ENCODE assay signal across 13 cellular contexts in genomic region chr18:63301458-63301857, GRCh38. TPM values are rescaled to one million over a fixed set of nuclear protein-coding genes. Genes with fewer than 3 reads are reported as not detected.
DNase-seq lines count a peak whose midpoint lies in the region; ATAC-seq and TF ChIP-seq lines count a peak whose summit lies in the region.
"Had no signal": no experiment of that assay in that cellular context is flagged by ENCODE, and none has a peak within 500 bp of the region (broad histone marks: within the 10 kb centered on the region; RNA-seq: fewer than 3 reads in every experiment).

No MANE protein-coding gene starts in this region.

- H3K4me3 Mint-ChIP-seq in activated naive CD4-positive, alpha-beta T cell treated with anti-CD3 and anti-CD28 coated beads, Interleukin-2, amount 50 U/mL, for 24 hours: peak overlapping the region; percentile 81
- peak overlapping the region; percentile 40 for H3K4me3 Mint-ChIP-seq in activated T-helper 1 cell treated with anti-CD3 and anti-CD28 coated beads, Interleukin-12 subunit alpha, Interleukin-12 subunit beta, Interleukin-2, Interleukin-4 antibody, amounts not matched to agents 30 ng/mL and 10 ng/mL and 1 ng/mL, durations not matched to agents 14 hours and 24 hours and 36 hours

- H3K27ac ChIP-seq in lower lobe of right lung (no peak overlapping the region), tibial artery (peak overlapping the region; percentile 60 to 65), hepatocyte (no peak overlapping the region)
- H3K27ac ChIP-seq: cardiac muscle cell, GM23248, SK-N-MC had no signal

- no peaks in the 10 kb centered on the region for H3K9me2 ChIP-seq in hepatocyte (replicated peaks; ENCODE audit: insufficient read depth)

- H3K36me3 Mint-ChIP-seq in activated naive CD4-positive, alpha-beta T cell treated with anti-CD3 and anti-CD28 coated beads, Interleukin-2, amount 50 U/mL, for 24 hours: peaks cover 34% of the 10 kb centered on the region
- H3K36me3 Mint-ChIP-seq in activated T-helper 1 cell treated with anti-CD3 and anti-CD28 coated beads, Interleukin-12 subunit alpha, Interleukin-12 subunit beta, Interleukin-2, Interleukin-4 antibody, amounts not matched to agents 30 ng/mL and 10 ng/mL and 1 ng/mL, durations not matched to agents 14 hours and 24 hours and 36 hours (ENCODE audit: low read depth): peaks cover 70% of the 10 kb centered on the region

- no peak overlapping the region for H3K4me2 ChIP-seq in hepatocyte

- no peaks in the 10 kb centered on the region for H3K9me3 Mint-ChIP-seq in activated naive CD4-positive, alpha-beta T cell treated with anti-CD3 and anti-CD28 coated beads, Interleukin-2, amount 50 U/mL, for 24 hours
- no peaks in the 10 kb centered on the region for H3K9me3 Mint-ChIP-seq in activated T-helper 1 cell treated with anti-CD3 and anti-CD28 coated beads, Interleukin-12 subunit alpha, Interleukin-12 subunit beta, Interleukin-2, Interleukin-4 antibody, amounts not matched to agents 30 ng/mL and 10 ng/mL and 1 ng/mL, durations not matched to agents 14 hours and 24 hours and 36 hours

- H3K27me3 ChIP-seq in lower lobe of right lung (ENCODE audit: low read depth): no peaks in the 10 kb centered on the region
- no peaks in the 10 kb centered on the region for H3K27me3 ChIP-seq in tibial artery
- H3K27me3 ChIP-seq in hepatocyte: peaks cover 4% of the 10 kb centered on the region
- H3K27me3 ChIP-seq: cardiac muscle cell had no signal

- peak overlapping the region; percentile 98 for H3K27ac Mint-ChIP-seq in activated naive CD4-positive, alpha-beta T cell treated with anti-CD3 and anti-CD28 coated beads, Interleukin-2, amount 50 U/mL, for 24 hours
- peak overlapping the region; percentile 96 for H3K27ac Mint-ChIP-seq in activated T-helper 1 cell treated with anti-CD3 and anti-CD28 coated beads, Interleukin-12 subunit alpha, Interleukin-12 subunit beta, Interleukin-2, Interleukin-4 antibody, amounts not matched to agents 30 ng/mL and 10 ng/mL and 1 ng/mL, durations not matched to agents 14 hours and 24 hours and 36 hours

- H3K79me2 ChIP-seq in hepatocyte: no peaks in the 10 kb centered on the region

- H3K27me3 Mint-ChIP-seq in activated naive CD4-positive, alpha-beta T cell treated with anti-CD3 and anti-CD28 coated beads, Interleukin-2, amount 50 U/mL, for 24 hours: no peaks in the 10 kb centered on the region
- H3K27me3 Mint-ChIP-seq in activated T-helper 1 cell treated with anti-CD3 and anti-CD28 coated beads, Interleukin-12 subunit alpha, Interleukin-12 subunit beta, Interleukin-2, Interleukin-4 antibody, amounts not matched to agents 30 ng/mL and 10 ng/mL and 1 ng/mL, durations not matched to agents 14 hours and 24 hours and 36 hours (ENCODE audit: insufficient read depth): no peaks in the 10 kb centered on the region

- peaks cover 39% of the 10 kb centered on the region for H3K4me1 ChIP-seq in lower lobe of right lung
- peaks cover 0 to 56% (median 37%) of the 10 kb centered on the region in 4 donors for H3K4me1 ChIP-seq in tibial artery
- H3K4me1 ChIP-seq in hepatocyte (ENCODE audit: insufficient read depth): no peaks in the 10 kb centered on the region

- TF ChIP-seq CTCF in lower lobe of right lung (IDR thresholded peaks at IDR 0.05): no peak
- no peak for TF ChIP-seq CTCF in tibial artery (IDR thresholded peaks at IDR 0.05)
- no peak for TF ChIP-seq CTCF in hepatocyte (IDR thresholded peaks at IDR 0.05; ENCODE audit: poor library complexity)

- WGBS in hepatocyte (ENCODE audit: low lambda C conversion rate, missing lambda C conversion rate): 90% methylated on average over 9 of the region's 9 CpGs

- DNase-seq in activated naive CD4-positive, alpha-beta T cell treated with anti-CD3 and anti-CD28 coated beads, Interleukin-2, amount 50 U/mL, for 16 hours: no peak
- DNase-seq in activated T-helper 1 cell treated with anti-CD3 and anti-CD28 coated beads, Interleukin-12 subunit alpha, Interleukin-12 subunit beta, Interleukin-2, Interleukin-4 antibody, amounts not matched to agents 30 ng/mL and 10 ng/mL and 1 ng/mL, durations not matched to agents 14 hours and 24 hours and 36 hours (ENCODE audit: low spot score): no peak
- DNase-seq in lower lobe of right lung (no peak), tibial artery (peak in 1 of 2 donors; percentile 82), hepatocyte (ENCODE audit: low spot score) (no peak), NCI-H146 treated with DMSO at 0.1 percent for 48 hours (lab: John Stamatoyannopoulos, UW; ENCODE audit: unreplicated experiment) (no peak), NCI-H510A (lab: John Stamatoyannopoulos, UW) (no peak)
- DNase-seq: GDM1, GM23248 had no signal

- H2AFZ ChIP-seq in hepatocyte: no peak overlapping the region
- H2AFZ ChIP-seq: GM23248 had no signal

- H3K36me3 ChIP-seq in lower lobe of right lung (no peaks in the 10 kb centered on the region), tibial artery (no peaks in the 10 kb centered on the region), hepatocyte (replicated peaks; ENCODE audit: insufficient read depth, low read depth) (no peaks in the 10 kb centered on the region)
- H3K36me3 ChIP-seq: cardiac muscle cell had no signal

- intact Hi-C loops in activated T-helper 1 cell treated with anti-CD3 and anti-CD28 coated beads, Interleukin-12 subunit alpha, Interleukin-12 subunit beta, Interleukin-2, Interleukin-4 antibody, amounts not matched to agents 30 ng/mL and 10 ng/mL and 1 ng/mL, durations not matched to agents 14 hours and 24 hours and 36 hours (cut with micrococcal nuclease): loop anchor here (5.0 to 10.0 kb wide), 2 partner anchors 34 to 457 kb away; no protein-coding TSS in a partner anchor
- intact Hi-C loops in lower lobe of right lung (cut with DNase I): no loop called here
- intact Hi-C loops in tibial artery (cut with DNase I; ENCODE audit: low total_unique reads): no loop called here

- ATAC-seq in lower lobe of right lung: peak; percentile 49 to 67

- H3K4me1 Mint-ChIP-seq in activated naive CD4-positive, alpha-beta T cell treated with anti-CD3 and anti-CD28 coated beads, Interleukin-2, amount 50 U/mL, for 24 hours: peaks cover 88% of the 10 kb centered on the region
- H3K4me1 Mint-ChIP-seq in activated T-helper 1 cell treated with anti-CD3 and anti-CD28 coated beads, Interleukin-12 subunit alpha, Interleukin-12 subunit beta, Interleukin-2, Interleukin-4 antibody, amounts not matched to agents 30 ng/mL and 10 ng/mL and 1 ng/mL, durations not matched to agents 14 hours and 24 hours and 36 hours (ENCODE audit: low read depth): peaks cover 88% of the 10 kb centered on the region

- H4K20me1 ChIP-seq in hepatocyte (ENCODE audit: insufficient read depth, poor library complexity, severe bottlenecking): no peaks in the 10 kb centered on the region

- H3K9me3 ChIP-seq in lower lobe of right lung (no peaks in the 10 kb centered on the region), tibial artery (no peaks in the 10 kb centered on the region), hepatocyte (ENCODE audit: low read depth) (no peaks in the 10 kb centered on the region)

- H3K4me3 ChIP-seq in lower lobe of right lung: no peak overlapping the region
- no peak overlapping the region for H3K4me3 ChIP-seq in tibial artery
- H3K4me3 ChIP-seq in hepatocyte: no peak overlapping the region
- H3K4me3 ChIP-seq: cardiac muscle cell, GM23248, lung, SK-N-MC had no signal

RNA-seq across cellular contexts. Expression of gene BCL2, which starts 18.1 kb away (rescaled TPM):
- total RNA-seq in activated T-helper 1 cell treated with anti-CD3 and anti-CD28 coated beads, Interleukin-12 subunit alpha, Interleukin-12 subunit beta, Interleukin-2, Interleukin-4 antibody, amounts not matched to agents 30 ng/mL and 10 ng/mL and 1 ng/mL, durations not matched to agents 14 hours and 24 hours and 36 hours: 95.9 and 97.1 TPM in 2 replicates
- 11.0 TPM for total RNA-seq in lower lobe of right lung
- 9.1 and 11.4 TPM in 2 replicates for total RNA-seq in hepatocyte
- 0.80 and 1.0 TPM in 2 replicates for polyA plus RNA-seq in hepatocyte

Comparison
In these comparisons a context has a peak if more than half of its experiments do, and no peak if none do; other contexts are left out.
1. H3K27ac ChIP-seq: peak in tibial artery (2 of 2); none in lower lobe of right lung (single experiment) and hepatocyte (single experiment).